ENCODE assay signal across 23 cellular contexts in the genomic region with DNA sequence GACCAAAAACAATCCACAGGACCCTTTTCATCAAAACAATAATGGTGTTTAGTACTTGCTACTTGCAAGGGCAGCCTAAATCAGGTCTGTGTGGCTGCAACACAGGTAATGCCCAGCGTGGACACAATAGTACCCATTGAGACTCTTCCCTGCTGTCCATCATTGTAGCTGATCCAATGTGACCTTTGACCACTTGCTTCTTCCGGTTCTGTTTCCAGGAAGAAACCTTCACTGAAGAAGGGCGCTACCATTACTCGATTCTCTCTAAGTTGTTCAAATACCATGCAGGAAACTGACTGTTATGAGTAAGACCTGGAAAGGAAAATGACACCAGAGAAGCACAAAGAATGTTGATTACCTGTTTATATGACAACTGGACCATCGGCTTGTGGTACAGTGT.
DNase-seq lines count a peak whose midpoint lies in the region; ATAC-seq, FAIRE-seq and TF ChIP-seq lines count a peak whose summit lies in the region.
"Had no signal": no experiment of that assay in that cellular context is flagged by ENCODE, and none has a peak within 500 bp of the region (broad histone marks: within the 10 kb centered on the region; RNA-seq: fewer than 3 reads in every experiment).

No MANE protein-coding gene starts in this region.

- peaks cover 20% of the 10 kb centered on the region for H3K4me1 Mint-ChIP-seq in MCF 10A (ENCODE audit: insufficient read depth, unreplicated experiment)
- no peaks in the 10 kb centered on the region for H3K4me1 Mint-ChIP-seq in activated CD4-positive, alpha-beta T cell treated with anti-CD3 and anti-CD28 coated beads, Interleukin-2, amount 10 ng/mL, durations not matched to agents 24 days and 14 days
- H3K4me1 Mint-ChIP-seq: IgD-negative memory B cell had no signal

- H3K9me3 Mint-ChIP-seq in MCF 10A (ENCODE audit: unreplicated experiment): no peaks in the 10 kb centered on the region
- H3K9me3 Mint-ChIP-seq in activated CD4-positive, alpha-beta T cell treated with anti-CD3 and anti-CD28 coated beads, Interleukin-2, amount 10 ng/mL, durations not matched to agents 24 days and 14 days: no peaks in the 10 kb centered on the region
- H3K9me3 Mint-ChIP-seq: CD4-positive, alpha-beta T cell; IgD-negative memory B cell had no signal

- FAIRE-seq in GM12891 (lab: Jason Lieb, UNC): no peak

- no peak overlapping the region for H3K27ac ChIP-seq in mammary epithelial cell (ENCODE audit: insufficient read depth, low read depth, low read length)
- no peak overlapping the region for H3K27ac ChIP-seq in mesenchymal stem cell (ENCODE audit: low read length, poor library complexity, severe bottlenecking)
- peak overlapping the region; percentile 2 to 53 for H3K27ac ChIP-seq in tibial artery
- H3K27ac ChIP-seq: 22Rv1, BLaER1, GM23248 had no signal

- in situ Hi-C loops in mammary epithelial cell (cut with MboI; ENCODE audit: low sequenced_read_pairs in 2 of 2): loop anchor here in 1 of 2 donors (25.0 kb wide), 1 partner anchor 427 kb away; no protein-coding TSS in a partner anchor

- H3K79me1 ChIP-seq in mesenchymal stem cell (replicated peaks; ENCODE audit: low read length, poor library complexity, severe bottlenecking): no peaks in the 10 kb centered on the region

- no peak for DNase-seq in MCF 10A (ENCODE audit: unreplicated experiment)
- DNase-seq in mammary epithelial cell: no peak
- no peak for DNase-seq in mesenchymal stem cell
- no peak for DNase-seq in tibial artery
- no peak for DNase-seq in GM12891 (ENCODE audit: insufficient read length, low spot score)
- no peak for DNase-seq in activated CD4-positive, alpha-beta T cell treated with anti-CD3 and anti-CD28 coated beads, Interleukin-2, amount 10 ng/mL, durations not matched to agents 24 days and 14 days
- DNase-seq: ACHN; CD4-positive, alpha-beta T cell; COR-L47; DMS79; GM23248; NCI-H1417 treated with DMSO at 0.1 percent for 48 hours; NCI-H187; NCI-H69; NK-92 treated with Interleukin-12 subunit alpha and Interleukin-12 subunit beta, amount 100 ng/mL, for 24 hours; SIG-M5 had no signal

- CTCF ChIA-PET in MCF 10A (lab: Yijun Ruan, JAX) (interaction anchor here (0.6 to 0.7 kb wide), 2 partner anchors 460 to 1053 kb away, joined by 3 read pairs; no protein-coding TSS in a partner anchor), mammary epithelial cell (lab: Charles Lee; ENCODE audit: low non-redundant PET) (no interaction called here)

- no peak for TF ChIP-seq POLR2A in GM12891 (IDR thresholded peaks at IDR 0.05; ENCODE audit: low read depth, low read length)

- H4K20me1 ChIP-seq in mammary epithelial cell (ENCODE audit: insufficient read depth, low read length): no peaks in the 10 kb centered on the region
- H4K20me1 ChIP-seq: BLaER1 had no signal

- POLR2A ChIA-PET in MCF 10A (lab: Yijun Ruan, JAX): no interaction called here

- peak overlapping the region in 1 of 2 experiments; percentile 73 for H3K18ac ChIP-seq in mesenchymal stem cell (ENCODE audit: low read depth in 1 of 2, low read length in 2 of 2)

- H3K4me3 Mint-ChIP-seq in MCF 10A (ENCODE audit: unreplicated experiment): no peak overlapping the region
- no peak overlapping the region for H3K4me3 Mint-ChIP-seq in activated CD4-positive, alpha-beta T cell treated with anti-CD3 and anti-CD28 coated beads, Interleukin-2, amount 10 ng/mL, durations not matched to agents 24 days and 14 days
- H3K4me3 Mint-ChIP-seq: CD4-positive, alpha-beta T cell; IgD-negative memory B cell had no signal

- no peak overlapping the region for H3K4me2 ChIP-seq in mammary epithelial cell (ENCODE audit: insufficient read depth, low read depth, low read length)
- H3K4me2 ChIP-seq in mesenchymal stem cell (ENCODE audit: low read length, poor library complexity, severe bottlenecking): no peak overlapping the region
- H3K4me2 ChIP-seq: BLaER1 had no signal

- H2BK5ac ChIP-seq in mesenchymal stem cell (ENCODE audit: low read depth, low read length, poor library complexity, severe bottlenecking): no peak overlapping the region

- no peak overlapping the region for H3K23ac ChIP-seq in mesenchymal stem cell (ENCODE audit: low read length in 2 of 2)

- peak overlapping the region; percentile 77 for H4K8ac ChIP-seq in mesenchymal stem cell (ENCODE audit: low read length)

- H3K27me3 ChIP-seq in mammary epithelial cell (ENCODE audit: insufficient read depth, low read length): no peaks in the 10 kb centered on the region
- no peaks in the 10 kb centered on the region for H3K27me3 ChIP-seq in mesenchymal stem cell (ENCODE audit: control insufficient read depth in 1 of 2, insufficient read depth in 1 of 2, low read length in 2 of 2)
- no peaks in the 10 kb centered on the region for H3K27me3 ChIP-seq in tibial artery
- H3K27me3 ChIP-seq: BLaER1 had no signal

- H3K14ac ChIP-seq in mesenchymal stem cell (ENCODE audit: low read length in 2 of 2): peak overlapping the region in 1 of 2 experiments; percentile 83

- no peaks in the 10 kb centered on the region for H3K27me3 Mint-ChIP-seq in MCF 10A (ENCODE audit: insufficient read depth, unreplicated experiment)
- H3K27me3 Mint-ChIP-seq in activated CD4-positive, alpha-beta T cell treated with anti-CD3 and anti-CD28 coated beads, Interleukin-2, amount 10 ng/mL, durations not matched to agents 24 days and 14 days: no peaks in the 10 kb centered on the region
- H3K27me3 Mint-ChIP-seq: CD4-positive, alpha-beta T cell had no signal

- H3K36me3 ChIP-seq in mammary epithelial cell (ENCODE audit: insufficient read depth, low read length) (no peaks in the 10 kb centered on the region), mesenchymal stem cell (ENCODE audit: control insufficient read depth in 1 of 2, insufficient read depth in 2 of 2, low read depth in 1 of 2, low read length in 2 of 2) (no peaks in the 10 kb centered on the region), tibial artery (no peaks in the 10 kb centered on the region)
- H3K36me3 ChIP-seq: BLaER1 had no signal

- H2AK5ac ChIP-seq in mesenchymal stem cell (ENCODE audit: low read length, severe bottlenecking): peak overlapping the region; percentile 58

- H3K36me3 Mint-ChIP-seq in MCF 10A (ENCODE audit: insufficient read depth, unreplicated experiment): no peaks in the 10 kb centered on the region
- H3K36me3 Mint-ChIP-seq in activated CD4-positive, alpha-beta T cell treated with anti-CD3 and anti-CD28 coated beads, Interleukin-2, amount 10 ng/mL, durations not matched to agents 24 days and 14 days (ENCODE audit: low read depth): no peaks in the 10 kb centered on the region
- H3K36me3 Mint-ChIP-seq: IgD-negative memory B cell had no signal

- ATAC-seq in SK-N-SH treated with all-trans-retinoic acid at 6 μM for 48 hours (no peak), GM19455 (IDR thresholded peaks at IDR 0.05; ENCODE audit: unreplicated experiment) (no peak)
- ATAC-seq: HCT116, Panc1 had no signal

- intact Hi-C loops in MCF 10A (cut with micrococcal nuclease) (no loop called here), mammary epithelial cell (cut with micrococcal nuclease) (no loop called here), tibial artery (cut with DNase I; ENCODE audit: low total_unique reads) (no loop called here)
- intact Hi-C loops in activated CD4-positive, alpha-beta T cell treated with anti-CD3 and anti-CD28 coated beads, Interleukin-2, amount 10 ng/mL, durations not matched to agents 24 days and 14 days (cut with micrococcal nuclease): no loop called here

- dilution Hi-C loops in mammary epithelial cell (cut with HindIII; ENCODE audit: low sequenced_read_pairs): no loop called here

- no peak overlapping the region for H3K9ac ChIP-seq in mammary epithelial cell (ENCODE audit: insufficient read depth, low read length)
- no peak overlapping the region for H3K9ac ChIP-seq in mesenchymal stem cell (ENCODE audit: low read length)
- H3K9ac ChIP-seq: BLaER1, GM23248 had no signal

- H2BK120ac ChIP-seq in mesenchymal stem cell (ENCODE audit: low read depth, low read length): no peak overlapping the region

- H2BK12ac ChIP-seq in mesenchymal stem cell (ENCODE audit: low read length in 2 of 2): peak overlapping the region in 1 of 2 experiments; percentile 83

- BruUV-seq in MCF 10A (replicated peaks; lab: Mats Ljungman, UMichigan): no TSS peak
- no TSS peak for BruUV-seq in mammary epithelial cell (replicated peaks; lab: Mats Ljungman, UMichigan)

- H3K9me3 ChIP-seq in mammary epithelial cell (replicated peaks; ENCODE audit: insufficient read depth, low read length): no peaks in the 10 kb centered on the region
- no peaks in the 10 kb centered on the region for H3K9me3 ChIP-seq in mesenchymal stem cell (ENCODE audit: control insufficient read depth, low read length)
- no peaks in the 10 kb centered on the region for H3K9me3 ChIP-seq in tibial artery
- H3K9me3 ChIP-seq: BLaER1 had no signal

- H2AFZ ChIP-seq in mammary epithelial cell (ENCODE audit: low read depth, low read length): no peak overlapping the region
- no peak overlapping the region for H2AFZ ChIP-seq in mesenchymal stem cell (ENCODE audit: low read depth, low read length)
- H2AFZ ChIP-seq: GM23248 had no signal

- H3K4ac ChIP-seq in mesenchymal stem cell (ENCODE audit: low read depth in 1 of 2, low read length in 2 of 2): no peak overlapping the region

- TF ChIP-seq CTCF in MCF 10A (IDR thresholded peaks at IDR 0.05; ENCODE audit: unreplicated experiment) (no peak), mammary epithelial cell (conservative IDR thresholded peaks at IDR 0.05 in 1 of 2, IDR thresholded peaks at IDR 0.05 in 1 of 2; ENCODE audit: extremely low read depth in 1 of 2, insufficient read depth in 1 of 2, low read depth in 1 of 2, low read length in 2 of 2) (no peak), tibial artery (IDR thresholded peaks at IDR 0.05) (no peak)

- peak overlapping the region; percentile 47 for H3K27ac Mint-ChIP-seq in MCF 10A (ENCODE audit: low read depth, unreplicated experiment)
- no peak overlapping the region for H3K27ac Mint-ChIP-seq in activated CD4-positive, alpha-beta T cell treated with anti-CD3 and anti-CD28 coated beads, Interleukin-2, amount 10 ng/mL, durations not matched to agents 24 days and 14 days
- H3K27ac Mint-ChIP-seq: CD4-positive, alpha-beta T cell; IgD-negative memory B cell had no signal

- H2BK15ac ChIP-seq in mesenchymal stem cell (ENCODE audit: low read depth, poor library complexity, severe bottlenecking): no peak overlapping the region

- WGBS in mammary epithelial cell (ENCODE audit: low coverage, missing lambda C conversion rate): 91% methylated on average over 5 of the region's 5 CpGs
- WGBS in mesenchymal stem cell: 93% methylated on average over 4 of the region's 5 CpGs

- no peaks in the 10 kb centered on the region for H3K79me2 ChIP-seq in mammary epithelial cell (ENCODE audit: insufficient read depth, low read length)

- H3K4me3 ChIP-seq in mammary epithelial cell (replicated peaks in 1 of 3; ENCODE audit: insufficient read depth in 1 of 3, low read depth in 2 of 3, low read length in 3 of 3) (no peak overlapping the region), mesenchymal stem cell (ENCODE audit: insufficient read depth in 1 of 2, low read depth in 1 of 2, low read length in 2 of 2) (no peak overlapping the region), tibial artery (no peak overlapping the region)
- H3K4me3 ChIP-seq: BLaER1, GM23248 had no signal

- H3K4me1 ChIP-seq in mammary epithelial cell (ENCODE audit: insufficient read depth, low read length) (no peaks in the 10 kb centered on the region), mesenchymal stem cell (ENCODE audit: control insufficient read depth, insufficient read depth, low read depth, low read length) (peaks cover 1% of the 10 kb centered on the region), tibial artery (peaks cover 0 to 34% (median 14%) of the 10 kb centered on the region in 4 donors)
- H3K4me1 ChIP-seq: BLaER1 had no signal

- no peak overlapping the region for H4K91ac ChIP-seq in mesenchymal stem cell (ENCODE audit: low read length)

Comparison
In these comparisons a context has a peak if more than half of its experiments do, and no peak if none do; other contexts are left out.
1. H3K27ac ChIP-seq: peak in tibial artery (2 of 2); none in mammary epithelial cell (single experiment) and mesenchymal stem cell (single experiment).